ENCODE assay signal across 1 cellular context in genomic region chr3:149510480-149510879, GRCh38.
TF ChIP-seq lines count a peak whose summit lies in the region.

No MANE protein-coding gene starts in this region.

TF ChIP-seq in K562, 482 proteins besides CTCF, POLR2A, EP300 and RAD21 (continued from another document):
- TF ChIP-seq ZC3H4 (CRISPR knock-in tag; IDR thresholded peaks at IDR 0.05; ENCODE audit: borderline replicate concordance) = no peak
- TF ChIP-seq ZNF354B (CRISPR knock-in tag; IDR thresholded peaks at IDR 0.05) = no peak
- no peak for TF ChIP-seq MTF1 (CRISPR knock-in tag; IDR thresholded peaks at IDR 0.05; ENCODE audit: borderline replicate concordance)
- TF ChIP-seq YY1 (IDR thresholded peaks at IDR 0.05; ENCODE audit: borderline replicate concordance in 1 of 3, control insufficient read depth in 1 of 3, extremely low read depth in 1 of 3, insufficient read depth in 3 of 3, insufficient read length in 1 of 3, insufficient replicate concordance in 2 of 3, low read depth in 1 of 3, low read length in 2 of 3) = no peak
- TF ChIP-seq ZNF512 (tag; IDR thresholded peaks at IDR 0.05) = peak; percentile 85
